ENCODE assay signal across 9 cellular contexts in the genomic region with DNA sequence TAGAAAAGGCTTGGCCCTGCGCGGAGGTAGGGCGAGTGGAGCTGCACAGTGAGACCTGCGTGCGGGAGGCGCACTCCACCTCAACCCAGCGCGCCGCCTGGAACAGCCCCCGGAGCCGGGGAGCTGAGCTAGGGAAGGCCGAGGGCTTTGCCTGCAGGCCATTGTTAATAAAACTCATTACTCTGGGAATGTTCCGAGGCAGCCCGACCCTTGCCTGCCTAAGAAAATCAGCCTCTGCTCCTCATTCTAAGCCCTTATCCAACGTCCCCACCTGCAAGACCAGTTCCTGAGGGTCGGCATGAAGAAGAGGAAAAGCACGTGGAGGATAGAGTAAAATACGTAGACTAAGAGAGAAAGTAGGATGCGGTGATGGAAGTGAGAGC. TPM values are rescaled to one million over a fixed set of nuclear protein-coding genes. Genes with fewer than 3 reads are reported as not detected.
DNase-seq lines count a peak whose midpoint lies in the region; ATAC-seq and TF ChIP-seq lines count a peak whose summit lies in the region.
"Had no signal": no experiment of that assay in that cellular context is flagged by ENCODE, and none has a peak within 500 bp of the region (broad histone marks: within the 10 kb centered on the region; RNA-seq: fewer than 3 reads in every experiment).

No MANE protein-coding gene starts in this region.

- TF ChIP-seq CTCF in lower lobe of right lung (IDR thresholded peaks at IDR 0.05) (no peak), type B pancreatic cell (conservative IDR thresholded peaks at IDR 0.05) (no peak), lower leg skin (IDR thresholded peaks at IDR 0.05) (no peak)

- peaks cover 1% of the 10 kb centered on the region for H3K36me3 Mint-ChIP-seq in activated naive CD8-positive, alpha-beta T cell treated with anti-CD3 and anti-CD28 coated beads, Interleukin-2, amount 10 ng/mL, durations not matched to agents 7 days and 5 days
- H3K36me3 Mint-ChIP-seq in type B pancreatic cell, result no peaks in the 10 kb centered on the region

- POLR2A ChIA-PET in activated naive CD8-positive, alpha-beta T cell treated with anti-CD3 and anti-CD28 coated beads, Interleukin-2, amount 10 ng/mL, durations not matched to agents 7 days and 5 days (lab: Charles Lee), result no interaction called here

- peak; percentile 53 for DNase-seq in Right ventricle myocardium inferior (ENCODE audit: missing footprints)
- DNase-seq in Right ventricle myocardium superior, result no peak
- no peak for DNase-seq in activated naive CD8-positive, alpha-beta T cell treated with anti-CD3 and anti-CD28 coated beads, Interleukin-2, amount 10 ng/mL, durations not matched to agents 7 days and 5 days
- DNase-seq in lower lobe of right lung, result no peak
- DNase-seq in type B pancreatic cell (ENCODE audit: extremely low spot score, unreplicated experiment), result no peak
- no peak for DNase-seq in lower leg skin (ENCODE audit: low spot score in 2 of 2)
- no peak for DNase-seq in HPDE6-E6E7 (ENCODE audit: extremely low spot score)
- DNase-seq in kidney glomerular epithelial cell (lab: John Stamatoyannopoulos, UW), result no peak
- DNase-seq: cerebellar nuclear complex had no signal

- peak overlapping the region; percentile 82 for H3K4me3 Mint-ChIP-seq in activated naive CD8-positive, alpha-beta T cell treated with anti-CD3 and anti-CD28 coated beads, Interleukin-2, amount 10 ng/mL, durations not matched to agents 7 days and 5 days
- peak overlapping the region; percentile 3 for H3K4me3 Mint-ChIP-seq in type B pancreatic cell

- no peak for TF ChIP-seq POLR2A in lower leg skin (IDR thresholded peaks at IDR 0.05)

- H3K9me3 Mint-ChIP-seq in activated naive CD8-positive, alpha-beta T cell treated with anti-CD3 and anti-CD28 coated beads, Interleukin-2, amount 10 ng/mL, durations not matched to agents 7 days and 5 days, result no peaks in the 10 kb centered on the region
- no peaks in the 10 kb centered on the region for H3K9me3 Mint-ChIP-seq in type B pancreatic cell

- peaks cover 4% of the 10 kb centered on the region for H3K9me3 ChIP-seq in lower lobe of right lung

- no peaks in the 10 kb centered on the region for H3K36me3 ChIP-seq in lower lobe of right lung

- ATAC-seq in Right ventricle myocardium inferior, result no peak
- no peak for ATAC-seq in Right ventricle myocardium superior (ENCODE audit: poor library complexity)
- no peak for ATAC-seq in activated naive CD8-positive, alpha-beta T cell treated with anti-CD3 and anti-CD28 coated beads, Interleukin-2, amount 10 ng/mL, durations not matched to agents 7 days and 5 days (ENCODE audit: low read depth)
- peak; percentile 48 to 51 for ATAC-seq in lower lobe of right lung

- H3K4me1 Mint-ChIP-seq in activated naive CD8-positive, alpha-beta T cell treated with anti-CD3 and anti-CD28 coated beads, Interleukin-2, amount 10 ng/mL, durations not matched to agents 7 days and 5 days, result peaks cover 5% of the 10 kb centered on the region
- H3K4me1 Mint-ChIP-seq in type B pancreatic cell (ENCODE audit: unreplicated experiment), result peaks cover 16% of the 10 kb centered on the region

- peaks cover 44% of the 10 kb centered on the region for H3K27me3 Mint-ChIP-seq in activated naive CD8-positive, alpha-beta T cell treated with anti-CD3 and anti-CD28 coated beads, Interleukin-2, amount 10 ng/mL, durations not matched to agents 7 days and 5 days
- no peaks in the 10 kb centered on the region for H3K27me3 Mint-ChIP-seq in type B pancreatic cell

- H3K27ac Mint-ChIP-seq in activated naive CD8-positive, alpha-beta T cell treated with anti-CD3 and anti-CD28 coated beads, Interleukin-2, amount 10 ng/mL, durations not matched to agents 7 days and 5 days, result no peak overlapping the region
- peak overlapping the region; percentile 37 for H3K27ac Mint-ChIP-seq in type B pancreatic cell

- H3K4me3 ChIP-seq in lower lobe of right lung, result peak overlapping the region; percentile 45
- no peak overlapping the region for H3K4me3 ChIP-seq in lower leg skin (ENCODE audit: low read depth, poor library complexity, severe bottlenecking)

- H3K4me1 ChIP-seq in lower lobe of right lung, result no peaks in the 10 kb centered on the region

- H3K27ac ChIP-seq in lower lobe of right lung, result no peak overlapping the region

- intact Hi-C loops in Right ventricle myocardium inferior (cut with DNase I), result no loop called here
- intact Hi-C loops in Right ventricle myocardium superior (cut with DNase I), result no loop called here
- intact Hi-C loops in lower lobe of right lung (cut with DNase I), result no loop called here
- intact Hi-C loops in lower leg skin (cut with DNase I; ENCODE audit: low total_unique reads), result no loop called here

- WGBS in lower leg skin, 2 donors, result 26 to 37% methylated on average over 19 of the region's 19 CpGs

- peaks cover 7% of the 10 kb centered on the region for H3K27me3 ChIP-seq in lower lobe of right lung (ENCODE audit: low read depth)

RNA-seq across cellular contexts. Expression of a gene that starts 55.3 kb away (rescaled TPM):
- total RNA-seq in Right ventricle myocardium inferior, result 4.2 TPM
- total RNA-seq in Right ventricle myocardium superior, result 5.5 TPM
- 1 to 10 TPM; 6.0 to 8.1 TPM for total RNA-seq in activated naive CD8-positive, alpha-beta T cell treated with anti-CD3 and anti-CD28 coated beads, Interleukin-2, amount 10 ng/mL, durations not matched to agents 7 days and 5 days
- total RNA-seq in lower lobe of right lung, result 7.8 TPM
- 4.5 and 8.1 TPM in 2 replicates for total RNA-seq in type B pancreatic cell (ENCODE audit: low replicate concordance)
- total RNA-seq in lower leg skin, result 1 to 10 TPM; 3.5 to 9.7 (median 5.9) TPM

Comparison
In these comparisons a context has a peak if more than half of its experiments do, and no peak if none do; other contexts are left out.
1. ATAC-seq: peak in lower lobe of right lung (2 of 2); none in Right ventricle myocardium inferior (single experiment), Right ventricle myocardium superior (single experiment) and activated naive CD8-positive, alpha-beta T cell treated with anti-CD3 and anti-CD28 coated beads, Interleukin-2, amount 10 ng/mL, durations not matched to agents 7 days and 5 days (single experiment).